13 cellular contexts compared by ENCODE assay signal in the genomic region with DNA sequence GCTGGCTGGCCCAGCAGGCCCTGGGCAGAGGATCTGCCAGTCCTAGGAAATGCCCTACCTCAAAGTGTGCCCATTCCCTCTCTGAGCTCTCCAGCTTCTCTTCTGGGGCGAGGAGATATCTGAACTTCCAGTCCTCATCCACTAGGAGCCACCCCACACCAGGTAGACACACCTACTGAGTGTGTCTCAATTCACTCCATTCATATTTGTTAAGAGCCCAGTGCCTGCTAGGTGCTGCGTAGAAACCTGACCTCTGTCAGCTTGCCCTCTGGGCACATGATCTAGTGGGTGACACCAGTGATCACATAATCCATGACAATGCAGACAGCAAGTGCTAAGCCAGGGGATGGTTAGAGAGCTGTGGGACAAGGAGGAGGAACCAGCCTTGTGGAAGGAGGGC.
DNase-seq lines count a peak whose midpoint lies in the region; ATAC-seq and TF ChIP-seq lines count a peak whose summit lies in the region.
"Had no signal": no experiment of that assay in that cellular context is flagged by ENCODE, and none has a peak within 500 bp of the region (broad histone marks: within the 10 kb centered on the region; RNA-seq: fewer than 3 reads in every experiment).

No MANE protein-coding gene starts in this region.

- H3K27me3 ChIP-seq in smooth muscle cell (ENCODE audit: low read depth): no peaks in the 10 kb centered on the region
- H3K27me3 ChIP-seq: ascending aorta, uterus had no signal

- peaks cover 11% of the 10 kb centered on the region for H3K4me1 ChIP-seq in smooth muscle cell (ENCODE audit: low read depth)
- H3K4me1 ChIP-seq: uterus had no signal

- H3K4me3 ChIP-seq in LNCaP clone FGC (ENCODE audit: low read depth, low read length) (no peak overlapping the region), choroid plexus epithelial cell (ENCODE audit: low read depth, low read length) (no peak overlapping the region), smooth muscle cell (no peak overlapping the region)
- H3K4me3 ChIP-seq: ascending aorta, uterus had no signal

- H2AFZ ChIP-seq in smooth muscle cell (ENCODE audit: low read depth): no peak overlapping the region

- 91% methylated on average over 2 of the region's 2 CpGs for WGBS in smooth muscle cell (ENCODE audit: low lambda C conversion rate)

- ATAC-seq in GM21717 (IDR thresholded peaks at IDR 0.05; ENCODE audit: unreplicated experiment): no peak
- ATAC-seq: T-cell had no signal

- TF ChIP-seq CTCF in GM12873 (IDR thresholded peaks at IDR 0.05; ENCODE audit: insufficient read depth, low read depth, low read length, missing control alignments) (peak; percentile 25), LNCaP clone FGC (IDR thresholded peaks at IDR 0.05; ENCODE audit: control insufficient read depth, extremely low read depth, insufficient read depth) (peak; percentile 56), choroid plexus epithelial cell (conservative IDR thresholded peaks at IDR 0.05; ENCODE audit: low read depth, low read length) (no peak), smooth muscle cell (IDR thresholded peaks at IDR 0.05; ENCODE audit: borderline replicate concordance, insufficient read depth, poor library complexity, severe bottlenecking) (no peak)

- DNase-seq in LNCaP clone FGC (ENCODE audit: low read depth): peak; percentile 35
- peak; percentile 17 for DNase-seq in choroid plexus epithelial cell (ENCODE audit: low read depth)
- DNase-seq in renal cortical epithelial cell (ENCODE audit: low read depth): peak; percentile 16
- DNase-seq in NOMO-1 (lab: John Stamatoyannopoulos, UW; ENCODE audit: unreplicated experiment in 2 of 2): no peak
- no peak for DNase-seq in smooth muscle cell (lab: John Stamatoyannopoulos, UW; ENCODE audit: unreplicated experiment)
- DNase-seq: islet precursor cell, NCI-H2171 treated with DMSO at 0.1 percent for 48 hours, T-cell, uterus had no signal

- H3F3A ChIP-seq in smooth muscle cell (ENCODE audit: low read depth): no peaks in the 10 kb centered on the region

- no peaks in the 10 kb centered on the region for H3K9me3 ChIP-seq in smooth muscle cell (replicated peaks; ENCODE audit: low read depth)
- H3K9me3 ChIP-seq: ascending aorta, uterus had no signal

- H3K36me3 ChIP-seq in smooth muscle cell (ENCODE audit: low read depth): no peaks in the 10 kb centered on the region
- H3K36me3 ChIP-seq: uterus had no signal

- no peak overlapping the region for H3K9ac ChIP-seq in smooth muscle cell (ENCODE audit: low read depth)

- H3K79me2 ChIP-seq in smooth muscle cell (ENCODE audit: low read depth): no peaks in the 10 kb centered on the region

- no peak overlapping the region for H3K27ac ChIP-seq in smooth muscle cell (ENCODE audit: low read depth)
- H3K27ac ChIP-seq: ascending aorta, HL-60, uterus had no signal

- no peaks in the 10 kb centered on the region for H4K20me1 ChIP-seq in smooth muscle cell (ENCODE audit: low read depth)

- H3K4me2 ChIP-seq in smooth muscle cell: no peak overlapping the region

Comparison
In these comparisons a context has a peak if more than half of its experiments do, and no peak if none do; other contexts are left out.
1. CTCF ChIP-seq: peak in GM12873 (single experiment) and LNCaP clone FGC (single experiment); none in choroid plexus epithelial cell (single experiment) and smooth muscle cell (single experiment).
2. DNase-seq: peak in LNCaP clone FGC (single experiment), choroid plexus epithelial cell (single experiment) and renal cortical epithelial cell (single experiment); none in NOMO-1 (0 of 2) and smooth muscle cell (single experiment).